Comparison of ENCODE assay signal across 20 cellular contexts in the genomic region with DNA sequence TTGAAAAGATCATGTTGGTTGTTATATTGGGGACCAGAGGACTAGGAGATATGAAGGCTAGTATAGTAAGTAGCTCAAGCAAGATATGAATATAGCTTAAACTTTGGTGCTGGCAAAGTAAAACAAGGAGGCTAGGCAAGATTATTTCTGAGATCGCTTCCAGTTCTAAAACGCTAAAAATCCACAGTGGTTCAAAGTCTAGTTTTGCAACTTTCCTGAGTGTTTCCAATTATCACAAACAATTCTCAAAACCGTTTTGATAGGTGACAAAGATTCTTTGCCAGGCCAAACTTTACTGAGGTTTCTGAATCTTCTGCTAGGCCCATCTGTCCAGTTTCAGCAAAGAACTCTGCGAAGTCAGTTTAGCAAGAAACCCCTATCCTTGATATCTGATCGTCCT. TPM values are rescaled to one million over a fixed set of nuclear protein-coding genes. Genes with fewer than 3 reads are reported as not detected.
DNase-seq lines count a peak whose midpoint lies in the region; ATAC-seq, FAIRE-seq and TF ChIP-seq lines count a peak whose summit lies in the region.
"Had no signal": no experiment of that assay in that cellular context is flagged by ENCODE, and none has a peak within 500 bp of the region (broad histone marks: within the 10 kb centered on the region; RNA-seq: fewer than 3 reads in every experiment).

No MANE protein-coding gene starts in this region.

- H3K4me3 Mint-ChIP-seq in H9, result no peak overlapping the region
- H3K4me3 Mint-ChIP-seq: CD4-positive, alpha-beta memory T cell had no signal

- H3K23me2 ChIP-seq in H9 (ENCODE audit: insufficient read length, low read depth, low read length, poor library complexity, severe bottlenecking), result no peaks in the 10 kb centered on the region

- H4K20me1 ChIP-seq in H9 (ENCODE audit: control insufficient read depth, insufficient read depth, insufficient read length), result no peaks in the 10 kb centered on the region
- peaks cover 4% of the 10 kb centered on the region; the same call in 1 of the 2 replicates for H4K20me1 ChIP-seq in K562 (replicated peaks; ENCODE audit: control insufficient read depth, insufficient read depth, low read length)

- in situ Hi-C loops in K562 (cut with MboI), result no loop called here

- peaks cover 4% of the 10 kb centered on the region for H3K79me1 ChIP-seq in H9 (ENCODE audit: insufficient read depth, low read depth, low read length, poor library complexity, severe bottlenecking)

- peaks cover 8 to 13% (median 13%) of the 10 kb centered on the region in 3 experiments; a peak in 5 of 7 replicates for H3K36me3 Mint-ChIP-seq in H9 (ENCODE audit: insufficient read depth in 1 of 3, low read depth in 3 of 3)

- no peaks in the 10 kb centered on the region for H3K9me3 Mint-ChIP-seq in H9

- H2BK120ac ChIP-seq in H9 (ENCODE audit: low read depth, low read length, poor library complexity, severe bottlenecking), result no peak overlapping the region

- H3T11ph ChIP-seq in H9 (ENCODE audit: low read length), result no peak overlapping the region

- no peak overlapping the region for H3K14ac ChIP-seq in H9 (ENCODE audit: insufficient read depth, low read length)

- H3K4me1 ChIP-seq in A549, result peaks cover 72% of the 10 kb centered on the region
- peaks cover 16% of the 10 kb centered on the region for H3K4me1 ChIP-seq in H9 (ENCODE audit: insufficient read depth, low read length)
- H3K4me1 ChIP-seq in K562 (replicated peaks in 1 of 2; ENCODE audit: control insufficient read depth in 2 of 2, insufficient read depth in 2 of 2, low read length in 2 of 2), result peaks cover 4 to 5% of the 10 kb centered on the region in 2 experiments; a peak in 4 of 5 replicates
- H3K4me1 ChIP-seq in neutrophil (ENCODE audit: control insufficient read depth in 1 of 2, insufficient read depth in 1 of 2, low read depth in 1 of 2, low read length in 1 of 2), result peaks cover 29 to 72% of the 10 kb centered on the region in 2 experiments
- H3K4me1 ChIP-seq: BE2C had no signal

- ATAC-seq in A549 (no peak), K562 (no peak), HG02798 (IDR thresholded peaks at IDR 0.05; ENCODE audit: poor library complexity, unreplicated experiment) (no peak), GM19467 (IDR thresholded peaks at IDR 0.05; ENCODE audit: unreplicated experiment) (no peak)

- no peak overlapping the region for H3K9ac ChIP-seq in H9 (ENCODE audit: extremely low read depth, insufficient read length, low read length)
- no peak overlapping the region for H3K9ac ChIP-seq in K562 (ENCODE audit: insufficient read depth in 1 of 2, low read depth in 2 of 2, low read length in 2 of 2)
- H3K9ac ChIP-seq: GM23248 had no signal

- intact Hi-C loops in K562 (cut with micrococcal nuclease), result no loop called here

- H2BK5ac ChIP-seq in H9 (ENCODE audit: insufficient read length, low read length), result peak overlapping the region; percentile 53

- H3K27me3 ChIP-seq in H9 (ENCODE audit: insufficient read depth, low read length) (no peaks in the 10 kb centered on the region), K562 (ENCODE audit: control insufficient read depth in 2 of 2, insufficient read depth in 2 of 2, low read length in 2 of 2) (no peaks in the 10 kb centered on the region), neutrophil (no peaks in the 10 kb centered on the region)
- H3K27me3 ChIP-seq: BE2C had no signal

- no peak overlapping the region for H4K8ac ChIP-seq in H9 (replicated peaks; ENCODE audit: insufficient read length, low read depth, low read length)

- no peak overlapping the region for H3K4ac ChIP-seq in H9 (ENCODE audit: low read depth, low read length)

- TF ChIP-seq EP300 in A549 (IDR thresholded peaks at IDR 0.05), result no peak
- no peak for TF ChIP-seq EP300 in K562 (IDR thresholded peaks at IDR 0.05; ENCODE audit: low read length)

- H3K27ac ChIP-seq in A549 (peak overlapping the region; percentile 32 to 60; a peak in 5 of 6 replicates), H9 (ENCODE audit: insufficient read length, low read depth, low read length) (no peak overlapping the region), K562 (ENCODE audit: extremely low read depth, low read depth, low read length) (no peak overlapping the region), neutrophil (peak overlapping the region; percentile 74)
- H3K27ac ChIP-seq: C4-2B, GM23248, HL-60 had no signal

- H3K36me3 ChIP-seq in K562 (ENCODE audit: control insufficient read depth, insufficient read depth, low read length), result peaks cover 49% of the 10 kb centered on the region; the same call in 2 of the 3 replicates
- peaks cover 8% of the 10 kb centered on the region for H3K36me3 ChIP-seq in neutrophil
- H3K36me3 ChIP-seq: BE2C had no signal

- no peak overlapping the region for H3K23ac ChIP-seq in H9 (ENCODE audit: insufficient read length, low read depth, low read length)

- no peak overlapping the region for H2BK20ac ChIP-seq in H9 (ENCODE audit: low read depth, low read length, poor library complexity, severe bottlenecking)

- POLR2A ChIA-PET in A549 (lab: Yijun Ruan, JAX) (no interaction called here), K562 (lab: Yijun Ruan, JAX) (no interaction called here)

- CTCF ChIA-PET in A549 (lab: Yijun Ruan, JAX) (interaction anchor here (1.2 to 1.7 kb wide), 2 partner anchors 13 to 20 kb away, joined by 4 read pairs; no protein-coding TSS in a partner anchor), K562 (lab: Yijun Ruan, JAX; ENCODE audit: low intra/inter-chr PET ratio) (no interaction called here)

- peak overlapping the region; percentile 49 for H3K4me2 ChIP-seq in A549
- H3K4me2 ChIP-seq in H9 (ENCODE audit: insufficient read depth, insufficient read length, low read length), result no peak overlapping the region
- H3K4me2 ChIP-seq in K562 (ENCODE audit: insufficient read depth, low read length), result no peak overlapping the region

- H3K9me3 ChIP-seq in A549, result peaks cover 3% of the 10 kb centered on the region; the same call in 1 of the 3 replicates
- H3K9me3 ChIP-seq in H9 (ENCODE audit: control insufficient read depth, low read depth, low read length), result no peaks in the 10 kb centered on the region
- no peaks in the 10 kb centered on the region for H3K9me3 ChIP-seq in K562 (replicated peaks; ENCODE audit: control insufficient read depth, insufficient read depth, low read depth, low read length)
- H3K9me3 ChIP-seq in neutrophil, result no peaks in the 10 kb centered on the region
- H3K9me3 ChIP-seq: BE2C had no signal

- TF ChIP-seq POLR2A in A549 (IDR thresholded peaks at IDR 0.05; ENCODE audit: low read length) (no peak), K562 (conservative IDR thresholded peaks at IDR 0.05) (no peak)

- no peak overlapping the region for H3K4me3 ChIP-seq in A549
- H3K4me3 ChIP-seq in K562, result no peak overlapping the region
- H3K4me3 ChIP-seq in neutrophil (ENCODE audit: low read depth in 1 of 2, low read length in 1 of 2), result no peak overlapping the region
- H3K4me3 ChIP-seq: GM23248 had no signal

- no peak overlapping the region for H4K91ac ChIP-seq in H9 (ENCODE audit: insufficient read length, low read depth, low read length)

- H2BK12ac ChIP-seq in H9 (ENCODE audit: insufficient read length, low read depth, low read length), result no peak overlapping the region

- no peak overlapping the region for H2BK15ac ChIP-seq in H9 (ENCODE audit: low read depth, low read length)

- peaks cover 37 to 44% of the 10 kb centered on the region in 2 experiments for H3K4me1 Mint-ChIP-seq in H9

- no peak overlapping the region for H2AK5ac ChIP-seq in H9 (ENCODE audit: insufficient read length, low read length)

- H4K5ac ChIP-seq in H9 (ENCODE audit: insufficient read length, low read depth, low read length), result no peak overlapping the region

- no TSS peak for BruUV-seq in K562 (replicated peaks; lab: Mats Ljungman, UMichigan)

- H2AFZ ChIP-seq in H9 (ENCODE audit: low read length) (no peak overlapping the region), K562 (ENCODE audit: low read depth, low read length) (no peak overlapping the region)
- H2AFZ ChIP-seq: GM23248 had no signal

- no peak for DNase-seq in A549 (ENCODE audit: low read depth in 1 of 2, low spot score in 1 of 2)
- no peak for DNase-seq in H9
- DNase-seq in K562 (ENCODE audit: extremely low read depth in 1 of 4, low spot score in 3 of 4), result no peak
- no peak for DNase-seq in SKM-1 treated with dmso at 0.1 percent for 144 hours (lab: John Stamatoyannopoulos, UW; ENCODE audit: unreplicated experiment)
- DNase-seq: BE2C; CD4-positive, alpha-beta memory T cell; DMS153; DMS79 treated with DMSO at 0.1 percent for 48 hours; EL; H7; KG1 had no signal

- peak overlapping the region in 1 of 3 experiments; percentile 31; a peak in 2 of 7 replicates for H3K27ac Mint-ChIP-seq in H9

- H3K9me1 ChIP-seq in K562 (ENCODE audit: control insufficient read depth, insufficient read depth, low read length), result peaks cover 2% of the 10 kb centered on the region

- no peak overlapping the region for H3K56ac ChIP-seq in H9 (ENCODE audit: insufficient read length, low read depth, low read length)

- H3K18ac ChIP-seq in H9 (ENCODE audit: insufficient read length, low read depth, low read length), result no peak overlapping the region

- no peak for TF ChIP-seq RAD21 in A549 (conservative IDR thresholded peaks at IDR 0.05 in 1 of 2, IDR thresholded peaks at IDR 0.05 in 1 of 2)
- TF ChIP-seq RAD21 in K562 (CRISPR knock-in tag; conservative IDR thresholded peaks at IDR 0.05 in 1 of 2, IDR thresholded peaks at IDR 0.05 in 1 of 2), result no peak

- peaks cover 6% of the 10 kb centered on the region; the same call in 1 of the 2 replicates for H3K79me2 ChIP-seq in H9 (ENCODE audit: insufficient read depth, low read length)
- peaks cover 97% of the 10 kb centered on the region for H3K79me2 ChIP-seq in K562 (ENCODE audit: control insufficient read depth, insufficient read depth, low read length)

- no peaks in the 10 kb centered on the region for H3K27me3 Mint-ChIP-seq in H9 (ENCODE audit: low read depth)
- H3K27me3 Mint-ChIP-seq: CD4-positive, alpha-beta memory T cell had no signal

- TF ChIP-seq CTCF in A549 (IDR thresholded peaks at IDR 0.05) (no peak), H9 (conservative IDR thresholded peaks at IDR 0.05) (no peak), K562 (IDR thresholded peaks at IDR 0.05 in 2 of 3, conservative IDR thresholded peaks at IDR 0.05 in 1 of 3; ENCODE audit: insufficient read depth in 2 of 3, low read depth in 1 of 3, low read length in 3 of 3) (no peak), neutrophil (IDR thresholded peaks at IDR 0.05) (no peak)

- FAIRE-seq in A549 (lab: Jason Lieb, UNC) (no peak), K562 (lab: Jason Lieb, UNC) (peak; percentile 58)
- FAIRE-seq: D721Med, G401.6, GM19239 had no signal

- WGBS in A549 (ENCODE audit: missing lambda C conversion rate), result 80% methylated on average over 5 of the region's 5 CpGs
- WGBS in H9 (ENCODE audit: extremely low coverage, insufficient read length, low lambda C conversion rate), result no CpG with 5 or more reads among the region's 5 CpGs
- 81% methylated on average over 5 of the region's 5 CpGs for WGBS in K562 (ENCODE audit: insufficient coverage, low coverage, missing lambda C conversion rate)

RNA-seq across cellular contexts. Expression of a gene that starts 35.3 kb away (rescaled TPM):
- polyA plus RNA-seq in A549 (2011; rRNA removed), result 76.1 and 76.7 TPM in 2 replicates
- polyA plus RNA-seq in A549 (2012; cell fraction: cytosol; rRNA removed), result 10.0 and 11.2 TPM in 2 replicates
- polyA plus RNA-seq in A549 (2012; cell fraction: nucleus; rRNA removed), result 4.0 and 4.3 TPM in 2 replicates
- polyA plus RNA-seq in A549 (2017; fragmentation: RNase III; extraction: RNeasy Plus Mini Kit Qiagen cat#74134 plus additional on column Dnase treatment), result 24.7 to 27.4 TPM (median 27.3 TPM) in 3 replicates
- polyA minus RNA-seq in A549 (2011; rRNA and poly(A)+ RNA removed), result 90.9 and 93.1 TPM in 2 replicates
- 36.0 and 38.2 TPM in 2 replicates for total RNA-seq in H9 (2021)
- 26.6 and 71.2 TPM in 2 replicates for total RNA-seq in K562 (2011; cell fraction: chromatin; rRNA removed; ENCODE audit: low replicate concordance)
- total RNA-seq in K562 (2011; cell fraction: nucleolus; rRNA removed), result 29.4 and 37.0 TPM in 2 replicates
- total RNA-seq in K562 (2011; cell fraction: nucleoplasm; rRNA removed), result 56.0 and 86.6 TPM in 2 replicates
- 15.5 and 18.8 TPM in 2 replicates for total RNA-seq in K562 (2014; rRNA removed)
- total RNA-seq in K562 (2014; rRNA removed; fragmentation: Illumina TruSeq; extraction: Trizol), result 53.4 and 60.6 TPM in 2 replicates
- total RNA-seq in K562 (2015; rRNA removed; fragmentation: Illumina TruSeq; extraction: Trizol), result 35.0 and 36.8 TPM in 2 replicates
- 46.8 and 49.4 TPM in 2 replicates for total RNA-seq in K562 (2021)
- 32.3 and 41.9 TPM in 2 replicates for polyA plus RNA-seq in K562 (2011; rRNA removed)
- 8.0 and 17.4 TPM in 2 replicates for polyA plus RNA-seq in K562 (2011; cell fraction: cytosol; rRNA removed)
- polyA plus RNA-seq in K562 (2011; cell fraction: nucleus; rRNA removed), result 10.7 and 14.0 TPM in 2 replicates
- 19.7 and 19.8 TPM in 2 replicates for polyA plus RNA-seq in K562 (2012)
- 45.2 and 52.5 TPM in 2 replicates for polyA plus RNA-seq in K562 (2014; fragmentation: Illumina TruSeq; extraction: Trizol)
- 1 to 10 TPM; 5.5 to 5.9 TPM for polyA plus RNA-seq in K562 (2014; fragmentation: Nextera tagmentation; extraction: Ambion mirVana)
- 16.7 and 19.8 TPM in 2 replicates for polyA plus RNA-seq in K562 (2014; rRNA removed)
- 147 and 155 TPM in 2 replicates for polyA minus RNA-seq in K562 (2011; rRNA and poly(A)+ RNA removed)
- 51.4 and 65.1 TPM in 2 replicates for polyA minus RNA-seq in K562 (2011; cell fraction: cytosol; rRNA and poly(A)+ RNA removed)
- 16.8 and 31.1 TPM in 2 replicates for polyA minus RNA-seq in K562 (2011; cell fraction: nucleus; rRNA and poly(A)+ RNA removed)

Comparison
In these comparisons a context has a peak if more than half of its experiments do, and no peak if none do; other contexts are left out.
1. H3K27ac ChIP-seq: peak in A549 (2 of 2) and neutrophil (single experiment); none in H9 (single experiment) and K562 (single experiment).